Comparison of ENCODE assay signal across 8 cellular contexts in genomic region chr2:191758420-191759199, GRCh38.
DNase-seq lines count a peak whose midpoint lies in the region; ATAC-seq and TF ChIP-seq lines count a peak whose summit lies in the region.

No MANE protein-coding gene starts in this region.

- H3K36me3 ChIP-seq in HCT116 (ENCODE audit: control insufficient read depth in 1 of 2, insufficient read depth in 2 of 2, low read length in 2 of 2), result no peaks in the 10 kb centered on the region

- TF ChIP-seq CTCF in HCT116 (IDR thresholded peaks at IDR 0.05 in 2 of 3, conservative IDR thresholded peaks at IDR 0.05 in 1 of 3; ENCODE audit: borderline replicate concordance in 1 of 3, insufficient read depth in 1 of 3, low read depth in 2 of 3, low read length in 2 of 3), result peak; percentile 48 to 85 (median 80); a peak in 5 of 6 replicates
- TF ChIP-seq CTCF in LNCAP (IDR thresholded peaks at IDR 0.05), result peak; percentile 67
- peak; percentile 61 for TF ChIP-seq CTCF in astrocyte of the cerebellum (IDR thresholded peaks at IDR 0.05; ENCODE audit: low read depth, low read length, missing control alignments)

- in situ Hi-C loops in astrocyte of the cerebellum (cut with HindIII; ENCODE audit: low sequenced_read_pairs), result no loop called here

- no peaks in the 10 kb centered on the region for H4K20me1 ChIP-seq in HCT116 (ENCODE audit: insufficient read depth)

- H3K27me3 ChIP-seq in HCT116 (ENCODE audit: insufficient read depth, low read length), result no peaks in the 10 kb centered on the region

- CTCF ChIA-PET in HCT116 (lab: Charles Lee), result interaction anchor here (0.7 to 3.1 kb wide), 17 partner anchors 10 to 706 kb away, joined by 3 to 28 read pairs (median 4); no protein-coding TSS in a partner anchor
- CTCF ChIA-PET in T-cell (lab: Charles Lee), result interaction anchor here (0.5 to 2.1 kb wide), 5 partner anchors 10 to 212 kb away, joined by 3 to 9 read pairs (median 4); no protein-coding TSS in a partner anchor

- peak overlapping the region; percentile 99 for H2AFZ ChIP-seq in HCT116 (ENCODE audit: low read depth, low read length, poor library complexity, severe bottlenecking)

- H3K4me3 Mint-ChIP-seq in T-cell, result no peak overlapping the region

- H3K4me1 ChIP-seq in HCT116 (ENCODE audit: control insufficient read depth in 1 of 2, insufficient read depth in 2 of 2, low read length in 2 of 2), result peaks cover 3 to 12% of the 10 kb centered on the region in 2 experiments; a peak in 3 of 4 replicates

- H3K4me1 Mint-ChIP-seq in T-cell, result peaks cover 0 to 6% (median 6%) of the 10 kb centered on the region in 3 donors

- no peaks in the 10 kb centered on the region for H3K36me3 Mint-ChIP-seq in T-cell

- POLR2A ChIA-PET in HCT116 (lab: Charles Lee) (interaction anchor here (0.8 to 1.5 kb wide), 4 partner anchors 12 to 404 kb away, joined by 3 to 5 read pairs (median 4); no protein-coding TSS in a partner anchor), T-cell (lab: Charles Lee) (interaction anchor here in 1 of 2 donors (0.6 kb wide), 1 partner anchor 65 kb away, joined by 3 read pairs; no protein-coding TSS in a partner anchor)

- H3K4me3 ChIP-seq in HCT116 (replicated peaks in 1 of 2; ENCODE audit: low read depth in 1 of 2, low read length in 2 of 2) (peak overlapping the region; percentile 39 to 55), astrocyte of the cerebellum (ENCODE audit: low read depth, low read length) (no peak overlapping the region)

- peak overlapping the region; percentile 36 for H3K27ac ChIP-seq in HCT116 (ENCODE audit: low read depth, low read length)

- peaks cover 8 to 9% of the 10 kb centered on the region in 2 donors for H3K27me3 Mint-ChIP-seq in T-cell

- H3K9me3 ChIP-seq in HCT116 (ENCODE audit: control insufficient read depth in 1 of 2, insufficient read depth in 1 of 2, low read depth in 1 of 2, low read length in 2 of 2), result no peaks in the 10 kb centered on the region

- peak overlapping the region; percentile 19; the same call in 1 of the 2 replicates for H3K9ac ChIP-seq in HCT116 (ENCODE audit: low read length)

- peak in 2 of 3 experiments; percentile 1 to 25 for DNase-seq in NCI-H1417 (lab: John Stamatoyannopoulos, UW)
- no peak for DNase-seq in NCI-H1417 treated with DMSO at 0.1 percent for 48 hours (lab: John Stamatoyannopoulos, UW)
- peak; percentile 76 for DNase-seq in HCT116 (ENCODE audit: low read depth, low spot score)
- peak in 31 of 34 experiments; percentile 8 to 56 (median 25) for DNase-seq in T-cell
- no peak for DNase-seq in astrocyte of the cerebellum (ENCODE audit: low read depth)
- DNase-seq in islet precursor cell, result peak; percentile 76
- DNase-seq in stimulated activated CD8-positive, alpha-beta memory T cell treated with anti-CD3 and anti-CD28 coated beads, Interleukin-15, amount 100 ng/mL, for 48 hours (ENCODE audit: low read depth in 2 of 2), result peak; percentile 26 to 38

- intact Hi-C loops in HCT116 (cut with micrococcal nuclease), result loop anchor here (2.0 kb wide), 1 partner anchor 404 kb away; no protein-coding TSS in a partner anchor

- RAD21 ChIA-PET in HCT116 (lab: Charles Lee; ENCODE audit: low non-redundant PET in 1 of 2, low total read pairs in 2 of 2, uncharacterized antibody in 2 of 2, unreplicated experiment in 2 of 2), result interaction anchor here (1.0 to 1.5 kb wide), 4 partner anchors 53 to 404 kb away, joined by 3 to 4 read pairs (median 4); no protein-coding TSS in a partner anchor

- no peaks in the 10 kb centered on the region for H3K9me3 Mint-ChIP-seq in T-cell

- H3K27ac Mint-ChIP-seq in T-cell, result no peak overlapping the region

- peak overlapping the region; percentile 87 for H3K4me2 ChIP-seq in HCT116 (ENCODE audit: low read length)

- BruUV-seq in HCT116 (replicated peaks; lab: Mats Ljungman, UMichigan), result no TSS peak

- TF ChIP-seq POLR2A in HCT116 (IDR thresholded peaks at IDR 0.05; ENCODE audit: borderline replicate concordance, extremely low read depth, insufficient read depth, insufficient read length), result peak; percentile 9

- H3K9me2 ChIP-seq in HCT116 (ENCODE audit: insufficient read depth), result no peaks in the 10 kb centered on the region

- TF ChIP-seq RAD21 in HCT116 (IDR thresholded peaks at IDR 0.05; ENCODE audit: low read depth), result peak; percentile 53; the same call in 1 of the 2 replicates

- H3K79me2 ChIP-seq in HCT116 (ENCODE audit: insufficient read depth, low read length), result no peaks in the 10 kb centered on the region

- ATAC-seq in HCT116, result peak; percentile 98
- peak; percentile 72 to 85 (median 82) for ATAC-seq in T-cell (replicated peaks in 1 of 4)

TF ChIP-seq in HCT116, 20 proteins besides CTCF, POLR2A, EP300 and RAD21:
- TF ChIP-seq MAX (IDR thresholded peaks at IDR 0.05), result peak; percentile 80
- TF ChIP-seq ELF1 (IDR thresholded peaks at IDR 0.05; ENCODE audit: borderline replicate concordance, low read depth), result no peak; the same call in 1 of the 2 replicates
- no peak for TF ChIP-seq YY1 (IDR thresholded peaks at IDR 0.05; ENCODE audit: extremely low read depth, insufficient replicate concordance, low read depth, low read length)
- TF ChIP-seq ZFX (IDR thresholded peaks at IDR 0.05), result no peak
- TF ChIP-seq REST (IDR thresholded peaks at IDR 0.05; ENCODE audit: low read depth), result no peak
- TF ChIP-seq FOSL1 (IDR thresholded peaks at IDR 0.05; ENCODE audit: low read depth), result peak; percentile 64
- no peak for TF ChIP-seq ZNF274 (IDR thresholded peaks at IDR 0.05; ENCODE audit: low read depth, low read length)
- TF ChIP-seq EZH2phosphoT487 (IDR thresholded peaks at IDR 0.05; ENCODE audit: borderline replicate concordance), result no peak
- TF ChIP-seq POLR2AphosphoS5 (IDR thresholded peaks at IDR 0.05; ENCODE audit: low read depth, low read length), result peak; percentile 53
- TF ChIP-seq SIN3A (IDR thresholded peaks at IDR 0.05; ENCODE audit: low read depth), result no peak
- no peak for TF ChIP-seq ATF3 (IDR thresholded peaks at IDR 0.05)
- TF ChIP-seq TCF7L2 (IDR thresholded peaks at IDR 0.05; ENCODE audit: borderline replicate concordance, extremely low read depth, insufficient read depth, insufficient read length), result no peak
- no peak for TF ChIP-seq CEBPB (IDR thresholded peaks at IDR 0.05; ENCODE audit: low read depth)
- peak; percentile 83; the same call in 1 of the 2 replicates for TF ChIP-seq CBX3 (IDR thresholded peaks at IDR 0.05; ENCODE audit: low read depth)
- TF ChIP-seq SP1 (IDR thresholded peaks at IDR 0.05; ENCODE audit: low read depth), result no peak; the same call in 1 of the 2 replicates
- TF ChIP-seq EZH2 (IDR thresholded peaks at IDR 0.05), result no peak
- no peak for TF ChIP-seq EGR1 (IDR thresholded peaks at IDR 0.05; ENCODE audit: low read depth)
- TF ChIP-seq ZBTB33 (IDR thresholded peaks at IDR 0.05; ENCODE audit: extremely low read depth, insufficient replicate concordance, low read length), result no peak
- no peak for TF ChIP-seq SRF (IDR thresholded peaks at IDR 0.05; ENCODE audit: low read depth)
- peak; percentile 56; the same call in 1 of the 2 replicates for TF ChIP-seq JUND (IDR thresholded peaks at IDR 0.05)

Comparison
In these comparisons a context has a peak if more than half of its experiments do, and no peak if none do; other contexts are left out.
1. DNase-seq: peak in NCI-H1417 (2 of 3), HCT116 (single experiment), T-cell (31 of 34), islet precursor cell (single experiment) and stimulated activated CD8-positive, alpha-beta memory T cell treated with anti-CD3 and anti-CD28 coated beads, Interleukin-15, amount 100 ng/mL, for 48 hours (2 of 2); none in NCI-H1417 treated with DMSO at 0.1 percent for 48 hours (single experiment) and astrocyte of the cerebellum (single experiment).
2. Peak in every context shown above with its lines, with median percentiles within 50 percentile points of each other: CTCF ChIP-seq.